In the genomic region with DNA sequence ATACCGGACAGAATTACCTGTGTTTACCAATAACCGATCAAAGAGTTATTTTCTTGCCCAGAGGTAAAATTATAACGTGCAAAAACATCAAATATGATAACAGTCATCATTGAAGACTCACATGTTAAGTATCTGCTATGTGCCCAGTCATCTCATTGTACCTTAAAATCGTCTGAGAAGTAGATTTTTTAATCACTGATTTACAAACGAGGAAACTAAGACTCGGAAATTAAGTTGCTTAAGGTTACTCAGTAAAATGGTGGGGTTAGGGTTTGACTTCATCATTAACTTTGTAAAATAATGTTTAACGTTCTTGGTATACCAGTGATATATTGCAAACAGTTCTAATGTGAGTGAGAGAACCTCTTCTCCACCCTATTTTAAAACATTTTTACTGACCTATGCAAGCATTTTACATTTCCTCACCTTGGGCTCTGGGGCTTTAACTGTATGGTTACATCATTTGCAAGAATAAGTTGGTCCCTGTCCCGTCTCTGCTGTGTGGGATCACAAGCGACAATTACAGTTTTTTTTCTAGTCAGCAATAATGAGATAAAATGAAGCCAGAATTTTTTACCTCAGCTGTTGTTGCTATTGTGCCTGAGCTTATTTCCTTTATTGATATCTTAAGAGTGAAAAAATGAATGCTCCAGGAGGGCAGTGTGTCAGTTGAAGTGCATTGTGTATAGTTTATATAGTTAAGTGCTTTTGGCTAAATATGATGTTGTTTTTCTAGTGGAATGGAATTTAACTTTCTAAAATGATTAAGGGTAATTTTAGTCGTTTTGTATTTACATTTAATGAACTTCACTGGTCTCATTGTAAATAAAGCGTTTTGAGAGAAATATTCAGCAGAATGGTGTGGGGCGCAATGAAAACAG, we compare ENCODE assay signal across 8 cellular contexts. TPM values are rescaled to one million over a fixed set of nuclear protein-coding genes. Genes with fewer than 3 reads are reported as not detected.
DNase-seq lines count a peak whose midpoint lies in the region; ATAC-seq and TF ChIP-seq lines count a peak whose summit lies in the region.

No MANE protein-coding gene starts in this region.

- peak overlapping the region; percentile 100 for H3K27ac Mint-ChIP-seq in stimulated activated naive CD8-positive, alpha-beta T cell treated with anti-CD3 and anti-CD28 coated beads, Interleukin-15, Interleukin-2, amounts not matched to agents 100 ng/mL and 50 ng/mL, for 24 hours
- H3K27ac Mint-ChIP-seq in activated T-cell treated with anti-CD3 and anti-CD28 coated beads, Interleukin-2, amount 50 U/mL, for 72 hours: peak overlapping the region; percentile 100
- H3K27ac Mint-ChIP-seq in immature natural killer cell: peak overlapping the region; percentile 94 to 99 (median 98)

- H3K27me3 Mint-ChIP-seq in stimulated activated naive CD8-positive, alpha-beta T cell treated with anti-CD3 and anti-CD28 coated beads, Interleukin-15, Interleukin-2, amounts not matched to agents 100 ng/mL and 50 ng/mL, for 24 hours: no peaks in the 10 kb centered on the region
- H3K27me3 Mint-ChIP-seq in activated T-cell treated with anti-CD3 and anti-CD28 coated beads, Interleukin-2, amount 50 U/mL, for 72 hours (ENCODE audit: low read depth): no peaks in the 10 kb centered on the region
- H3K27me3 Mint-ChIP-seq in immature natural killer cell (ENCODE audit: low read depth in 3 of 3): peaks cover 9 to 23% (median 19%) of the 10 kb centered on the region in 3 donors

- H3K4me3 ChIP-seq in stomach smooth muscle (ENCODE audit: low read length in 2 of 2): peak overlapping the region; percentile 97
- H3K4me3 ChIP-seq in mucosa of descending colon: no peak overlapping the region

- H3K9me3 ChIP-seq in stomach smooth muscle (ENCODE audit: control insufficient read depth in 2 of 2, low read length in 2 of 2) (no peaks in the 10 kb centered on the region), mucosa of descending colon (no peaks in the 10 kb centered on the region)

- no peaks in the 10 kb centered on the region for H3K9me3 Mint-ChIP-seq in stimulated activated naive CD8-positive, alpha-beta T cell treated with anti-CD3 and anti-CD28 coated beads, Interleukin-15, Interleukin-2, amounts not matched to agents 100 ng/mL and 50 ng/mL, for 24 hours
- no peaks in the 10 kb centered on the region for H3K9me3 Mint-ChIP-seq in activated T-cell treated with anti-CD3 and anti-CD28 coated beads, Interleukin-2, amount 50 U/mL, for 72 hours
- H3K9me3 Mint-ChIP-seq in immature natural killer cell: no peaks in the 10 kb centered on the region

- no peak overlapping the region for H3K27ac ChIP-seq in stomach smooth muscle (ENCODE audit: low read length)

- no peak for ATAC-seq in stimulated activated naive CD8-positive, alpha-beta T cell treated with anti-CD3 and anti-CD28 coated beads, Interleukin-15, Interleukin-2, amounts not matched to agents 100 U/mL and 50 U/mL, for 24 hours
- no peak for ATAC-seq in activated T-cell treated with anti-CD3 and anti-CD28 coated beads, Interleukin-2, amount 50 U/mL, for 72 hours (replicated peaks in 1 of 2)
- ATAC-seq in mucosa of descending colon: no peak

- intact Hi-C loops in mucosa of descending colon (cut with DNase I, micrococcal nuclease): no loop called here

- H3K9ac ChIP-seq in stomach smooth muscle (ENCODE audit: low read length in 2 of 2): peak overlapping the region; percentile 0 to 94

- H3K4me1 ChIP-seq in stomach smooth muscle (ENCODE audit: control insufficient read depth, insufficient read depth, low read length) (peaks cover 9% of the 10 kb centered on the region), mucosa of descending colon (ENCODE audit: low read depth) (peaks cover 15% of the 10 kb centered on the region)

- peaks cover 63% of the 10 kb centered on the region for H3K4me1 Mint-ChIP-seq in stimulated activated naive CD8-positive, alpha-beta T cell treated with anti-CD3 and anti-CD28 coated beads, Interleukin-15, Interleukin-2, amounts not matched to agents 100 ng/mL and 50 ng/mL, for 24 hours (ENCODE audit: low read depth)
- H3K4me1 Mint-ChIP-seq in activated T-cell treated with anti-CD3 and anti-CD28 coated beads, Interleukin-2, amount 50 U/mL, for 72 hours (ENCODE audit: low read depth): peaks cover 56% of the 10 kb centered on the region
- peaks cover 51 to 66% of the 10 kb centered on the region in 2 donors for H3K4me1 Mint-ChIP-seq in immature natural killer cell

- no peak for TF ChIP-seq CTCF in mucosa of descending colon (IDR thresholded peaks at IDR 0.05)

- DNase-seq in stimulated activated naive CD8-positive, alpha-beta T cell treated with anti-CD3 and anti-CD28 coated beads, Interleukin-15, Interleukin-2, amounts not matched to agents 100 U/mL and 50 U/mL, for 24 hours: no peak
- DNase-seq in activated T-cell treated with anti-CD3 and anti-CD28 coated beads, Interleukin-2, amount 50 U/mL, for 72 hours: no peak
- DNase-seq in immature natural killer cell (no peak), AML-193 (lab: John Stamatoyannopoulos, UW) (no peak), mucosa of descending colon (no peak), NCI-H774 (lab: John Stamatoyannopoulos, UW) (no peak)

- no peaks in the 10 kb centered on the region for H3K27me3 ChIP-seq in stomach smooth muscle (ENCODE audit: control insufficient read depth in 1 of 2, insufficient read depth in 2 of 2, low read length in 2 of 2)

- peaks cover 14% of the 10 kb centered on the region for H3K36me3 Mint-ChIP-seq in stimulated activated naive CD8-positive, alpha-beta T cell treated with anti-CD3 and anti-CD28 coated beads, Interleukin-15, Interleukin-2, amounts not matched to agents 100 ng/mL and 50 ng/mL, for 24 hours (ENCODE audit: low read depth)
- peaks cover 12 to 20% of the 10 kb centered on the region in 2 donors for H3K36me3 Mint-ChIP-seq in activated T-cell treated with anti-CD3 and anti-CD28 coated beads, Interleukin-2, amount 50 U/mL, for 72 hours (ENCODE audit: insufficient read depth in 2 of 2)
- H3K36me3 Mint-ChIP-seq in immature natural killer cell: peaks cover 0 to 3% (median 0%) of the 10 kb centered on the region in 3 donors

- H3K36me3 ChIP-seq in stomach smooth muscle (ENCODE audit: control insufficient read depth in 2 of 2, insufficient read depth in 2 of 2, low read length in 2 of 2) (no peaks in the 10 kb centered on the region), mucosa of descending colon (ENCODE audit: low read depth) (no peaks in the 10 kb centered on the region)

- H3K4me3 Mint-ChIP-seq in stimulated activated naive CD8-positive, alpha-beta T cell treated with anti-CD3 and anti-CD28 coated beads, Interleukin-15, Interleukin-2, amounts not matched to agents 100 ng/mL and 50 ng/mL, for 24 hours: peak overlapping the region; percentile 100
- H3K4me3 Mint-ChIP-seq in activated T-cell treated with anti-CD3 and anti-CD28 coated beads, Interleukin-2, amount 50 U/mL, for 72 hours: peak overlapping the region; percentile 94 to 100
- H3K4me3 Mint-ChIP-seq in immature natural killer cell: peak overlapping the region; percentile 95 to 99 (median 96)

RNA-seq across cellular contexts. Expression of a gene that starts 2.7 kb away (rescaled TPM):
- 10 to 100 TPM; 31.9 to 32.7 TPM for total RNA-seq in activated T-cell treated with anti-CD3 and anti-CD28 coated beads, Interleukin-2, amount 50 U/mL, for 72 hours
- polyA plus RNA-seq in immature natural killer cell: 10 to 100 TPM in 2 of 3 donors, 1 to 10 TPM in 1; 9.1 to 31.0 (median 13.2) TPM
- total RNA-seq in mucosa of descending colon: 10 to 100 TPM; 28.3 to 43.1 (median 32.4) TPM

RNA-seq across cellular contexts. Expression of a gene that starts 45.3 kb away (rescaled TPM):
- 10 to 100 TPM; 83.9 to 88.5 TPM for total RNA-seq in activated T-cell treated with anti-CD3 and anti-CD28 coated beads, Interleukin-2, amount 50 U/mL, for 72 hours
- 10 to 100 TPM in 1 of 3 donors, 1 to 10 TPM in 2; 5.1 to 24.5 (median 9.3) TPM for polyA plus RNA-seq in immature natural killer cell
- total RNA-seq in mucosa of descending colon: 10 to 100 TPM; 58.5 to 62.6 (median 60.4) TPM
